23 cellular contexts compared by ENCODE assay signal in the genomic region with DNA sequence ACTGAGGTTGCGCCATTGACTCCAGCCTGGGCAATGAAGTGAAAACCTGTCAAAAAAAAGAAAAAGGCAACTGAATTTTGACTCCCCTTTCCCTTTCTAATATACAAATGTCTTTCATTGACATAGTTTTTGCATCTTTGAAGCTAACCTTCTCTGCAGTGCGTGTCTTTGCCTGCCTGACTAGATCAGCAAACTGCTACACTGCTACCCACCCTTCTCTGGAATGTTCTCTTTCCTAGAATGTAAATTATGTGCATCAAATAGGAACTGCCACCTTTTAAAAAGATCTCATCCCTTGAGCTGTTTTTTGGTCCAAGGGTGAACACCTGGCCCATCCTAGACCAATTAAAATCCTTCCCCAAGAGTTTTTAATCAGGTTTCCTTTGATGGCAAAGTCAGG.
DNase-seq lines count a peak whose midpoint lies in the region; ATAC-seq, FAIRE-seq and TF ChIP-seq lines count a peak whose summit lies in the region.
"Had no signal": no experiment of that assay in that cellular context is flagged by ENCODE, and none has a peak within 500 bp of the region (broad histone marks: within the 10 kb centered on the region; RNA-seq: fewer than 3 reads in every experiment).

No MANE protein-coding gene starts in this region.

- no peaks in the 10 kb centered on the region for H3K9me1 ChIP-seq in keratinocyte (ENCODE audit: control insufficient read depth, extremely low read depth, insufficient read depth, low read length)

- H2BK5ac ChIP-seq in H9 (ENCODE audit: insufficient read length, low read length), result no peak overlapping the region

- H3K4me1 Mint-ChIP-seq in H9 (no peaks in the 10 kb centered on the region), immature natural killer cell (no peaks in the 10 kb centered on the region)

- no peak overlapping the region for H2BK12ac ChIP-seq in H9 (ENCODE audit: insufficient read length, low read depth, low read length)

- H4K5ac ChIP-seq in H9 (ENCODE audit: insufficient read length, low read depth, low read length), result no peak overlapping the region

- H3K27me3 Mint-ChIP-seq in H9 (ENCODE audit: low read depth) (peaks cover 3% of the 10 kb centered on the region; the same call in 1 of the 2 replicates), immature natural killer cell (ENCODE audit: low read depth in 3 of 3) (peaks cover 0 to 9% (median 3%) of the 10 kb centered on the region in 3 donors)
- H3K27me3 Mint-ChIP-seq: CD4-positive, alpha-beta memory T cell had no signal

- H3K23me2 ChIP-seq in H9 (ENCODE audit: insufficient read length, low read depth, low read length, poor library complexity, severe bottlenecking), result no peaks in the 10 kb centered on the region

- H2BK15ac ChIP-seq in H9 (ENCODE audit: low read depth, low read length), result no peak overlapping the region

- H3T11ph ChIP-seq in H9 (ENCODE audit: low read length), result no peak overlapping the region

- H4K91ac ChIP-seq in H9 (ENCODE audit: insufficient read length, low read depth, low read length), result no peak overlapping the region

- dilution Hi-C loops in keratinocyte (cut with MboI; ENCODE audit: extremely low pct_ligation_motif_present, low sequenced_read_pairs), result no loop called here

- H3K18ac ChIP-seq in H9 (ENCODE audit: insufficient read length, low read depth, low read length), result no peak overlapping the region

- no peak overlapping the region for H3K4ac ChIP-seq in H9 (ENCODE audit: low read depth, low read length)

- H3K14ac ChIP-seq in H9 (ENCODE audit: insufficient read depth, low read length), result no peak overlapping the region

- no peak overlapping the region for H2AFZ ChIP-seq in H9 (ENCODE audit: low read length)
- no peak overlapping the region for H2AFZ ChIP-seq in keratinocyte (ENCODE audit: control insufficient read depth, low read length)
- H2AFZ ChIP-seq: GM23248 had no signal

- H2AK5ac ChIP-seq in H9 (ENCODE audit: insufficient read length, low read length), result no peak overlapping the region

- H2BK20ac ChIP-seq in H9 (ENCODE audit: low read depth, low read length, poor library complexity, severe bottlenecking), result peak overlapping the region; percentile 11

- no peak overlapping the region for H3K4me3 Mint-ChIP-seq in H9
- no peak overlapping the region for H3K4me3 Mint-ChIP-seq in immature natural killer cell
- H3K4me3 Mint-ChIP-seq: CD4-positive, alpha-beta memory T cell had no signal

- H3K27me3 ChIP-seq in H9 (ENCODE audit: insufficient read depth, low read length), result no peaks in the 10 kb centered on the region
- no peaks in the 10 kb centered on the region for H3K27me3 ChIP-seq in keratinocyte (ENCODE audit: control insufficient read depth, extremely low read depth, insufficient read depth, low read length)

- TF ChIP-seq CTCF in H9 (conservative IDR thresholded peaks at IDR 0.05) (no peak), RWPE1 (conservative IDR thresholded peaks at IDR 0.05; ENCODE audit: low read depth) (no peak), epithelial cell of esophagus (IDR thresholded peaks at IDR 0.05; ENCODE audit: insufficient read depth, low read depth, low read length, missing control alignments) (no peak), keratinocyte (optimal IDR thresholded peaks at IDR 0.05 in 1 of 3, IDR thresholded peaks at IDR 0.05 in 1 of 3, conservative IDR thresholded peaks at IDR 0.05 in 1 of 3; ENCODE audit: extremely low read depth in 1 of 3, insufficient read depth in 2 of 3, low read length in 3 of 3) (no peak), D721Med (IDR thresholded peaks at IDR 0.05; ENCODE audit: insufficient read depth, missing control alignments) (no peak), omental fat pad (IDR thresholded peaks at IDR 0.05) (no peak)

- no peaks in the 10 kb centered on the region for H3K79me2 ChIP-seq in H9 (ENCODE audit: insufficient read depth, low read length)
- H3K79me2 ChIP-seq in keratinocyte (ENCODE audit: control insufficient read depth, insufficient read depth, low read length), result no peaks in the 10 kb centered on the region

- no peaks in the 10 kb centered on the region for H3K36me3 ChIP-seq in keratinocyte (ENCODE audit: control insufficient read depth in 2 of 2, extremely low read depth in 1 of 2, insufficient read depth in 2 of 2, low read length in 2 of 2)

- DNase-seq in H9 (no peak), RWPE1 (ENCODE audit: low spot score) (peak; percentile 59), epithelial cell of esophagus (ENCODE audit: low read depth) (peak; percentile 65), keratinocyte (ENCODE audit: low read depth, low spot score) (no peak), immature natural killer cell (no peak), D721Med (ENCODE audit: insufficient read length, low spot score) (no peak), omental fat pad (ENCODE audit: low spot score) (no peak), AML-193 (lab: John Stamatoyannopoulos, UW) (no peak)
- DNase-seq: 8988T; ACHN; C1 segment of cervical spinal cord; Calu3; CD4-positive, alpha-beta memory T cell; COR-L47; DMS153; DND-41; GM23248; H7 had no signal

- H3K23ac ChIP-seq in H9 (ENCODE audit: insufficient read length, low read depth, low read length), result no peak overlapping the region

- POLR2A ChIA-PET in RWPE1 (lab: Yijun Ruan, JAX; ENCODE audit: low non-redundant PET), result no interaction called here

- no peak overlapping the region for H3K4me2 ChIP-seq in H9 (ENCODE audit: insufficient read depth, insufficient read length, low read length)
- H3K4me2 ChIP-seq in keratinocyte (ENCODE audit: control insufficient read depth, extremely low read depth, insufficient read depth, low read depth, low read length), result peak overlapping the region; percentile 35
- H3K4me2 ChIP-seq: A549 had no signal

- H3K56ac ChIP-seq in H9 (ENCODE audit: insufficient read length, low read depth, low read length), result no peak overlapping the region

- H2BK120ac ChIP-seq in H9 (ENCODE audit: low read depth, low read length, poor library complexity, severe bottlenecking), result no peak overlapping the region

- H3K9ac ChIP-seq in H9 (ENCODE audit: extremely low read depth, insufficient read length, low read length) (no peak overlapping the region), keratinocyte (ENCODE audit: control insufficient read depth, extremely low read depth, insufficient read depth, low read length) (no peak overlapping the region)
- H3K9ac ChIP-seq: GM23248 had no signal

- H4K8ac ChIP-seq in H9 (replicated peaks; ENCODE audit: insufficient read length, low read depth, low read length), result no peak overlapping the region

- no peaks in the 10 kb centered on the region; a peak in 2 of 5 replicates for H3K9me3 Mint-ChIP-seq in H9
- H3K9me3 Mint-ChIP-seq in immature natural killer cell, result no peaks in the 10 kb centered on the region
- H3K9me3 Mint-ChIP-seq: CD4-positive, alpha-beta memory T cell had no signal

- H3K27ac Mint-ChIP-seq in H9, result no peak overlapping the region
- H3K27ac Mint-ChIP-seq in immature natural killer cell, result no peak overlapping the region
- H3K27ac Mint-ChIP-seq: CD4-positive, alpha-beta memory T cell had no signal

- ATAC-seq in omental fat pad (ENCODE audit: low FRiP score), result no peak
- ATAC-seq: A549, HCT116 had no signal

- CTCF ChIA-PET in RWPE1 (lab: Yijun Ruan, JAX), result interaction anchor here (0.6 kb wide), 1 partner anchor 40 kb away, joined by 3 read pairs; no protein-coding TSS in a partner anchor

- H3K79me1 ChIP-seq in H9 (ENCODE audit: insufficient read depth, low read depth, low read length, poor library complexity, severe bottlenecking), result no peaks in the 10 kb centered on the region

- no peak overlapping the region for H3K4me3 ChIP-seq in epithelial cell of esophagus (ENCODE audit: low read length)
- no peak overlapping the region for H3K4me3 ChIP-seq in keratinocyte (ENCODE audit: control insufficient read depth in 2 of 3, extremely low read depth in 1 of 3, insufficient read depth in 2 of 3, low read depth in 1 of 3, low read length in 3 of 3)
- H3K4me3 ChIP-seq: A549, GM23248 had no signal

- H3K4me1 ChIP-seq in H9 (ENCODE audit: insufficient read depth, low read length), result no peaks in the 10 kb centered on the region
- peaks cover 8% of the 10 kb centered on the region for H3K4me1 ChIP-seq in keratinocyte (ENCODE audit: control insufficient read depth, extremely low read depth, insufficient read depth, low read length)
- H3K4me1 ChIP-seq: A549 had no signal

- WGBS in H9 (ENCODE audit: extremely low coverage, insufficient read length, low lambda C conversion rate), result no CpG with 5 or more reads among the region's 2 CpGs

- peak; percentile 76 for FAIRE-seq in keratinocyte (lab: Jason Lieb, UNC)
- no peak for FAIRE-seq in D721Med (lab: Jason Lieb, UNC)
- FAIRE-seq: A549, G401.6, GM12892, H1 had no signal

- H3K27ac ChIP-seq in H9 (ENCODE audit: insufficient read length, low read depth, low read length) (no peak overlapping the region), RWPE1 (peak overlapping the region; percentile 84), keratinocyte (ENCODE audit: control insufficient read depth, insufficient read depth, low read length) (no peak overlapping the region)
- H3K27ac ChIP-seq: A549, GM23248 had no signal

- H3K36me3 Mint-ChIP-seq in H9 (ENCODE audit: insufficient read depth in 1 of 3, low read depth in 3 of 3), result no peaks in the 10 kb centered on the region
- H3K36me3 Mint-ChIP-seq in immature natural killer cell, result no peaks in the 10 kb centered on the region
- H3K36me3 Mint-ChIP-seq: CD4-positive, alpha-beta memory T cell had no signal

- H4K20me1 ChIP-seq in H9 (ENCODE audit: control insufficient read depth, insufficient read depth, insufficient read length), result no peaks in the 10 kb centered on the region
- no peaks in the 10 kb centered on the region for H4K20me1 ChIP-seq in keratinocyte (ENCODE audit: control insufficient read depth, extremely low read depth, insufficient read depth, low read length)

- H3K9me3 ChIP-seq in H9 (ENCODE audit: control insufficient read depth, low read depth, low read length), result no peaks in the 10 kb centered on the region
- no peaks in the 10 kb centered on the region for H3K9me3 ChIP-seq in keratinocyte (ENCODE audit: control insufficient read depth, low read depth, low read length)
- H3K9me3 ChIP-seq: A549 had no signal

Comparison
In these comparisons a context has a peak if more than half of its experiments do, and no peak if none do; other contexts are left out.
1. DNase-seq: peak in RWPE1 (single experiment) and epithelial cell of esophagus (single experiment); none in H9 (single experiment), keratinocyte (single experiment), immature natural killer cell (0 of 3), D721Med (single experiment), omental fat pad (single experiment) and AML-193 (0 of 2).